10 cellular contexts compared by ENCODE assay signal in genomic region chr2:25912851-25913695, GRCh38. TPM values are rescaled to one million over a fixed set of nuclear protein-coding genes. Genes with fewer than 3 reads are reported as not detected.
DNase-seq lines count a peak whose midpoint lies in the region; ATAC-seq and TF ChIP-seq lines count a peak whose summit lies in the region.
"Had no signal": no experiment of that assay in that cellular context is flagged by ENCODE, and none has a peak within 500 bp of the region (broad histone marks: within the 10 kb centered on the region; RNA-seq: fewer than 3 reads in every experiment).

No MANE protein-coding gene starts in this region.

- TF ChIP-seq CTCF in A673 (conservative IDR thresholded peaks at IDR 0.05; ENCODE audit: low read depth, low read length) (no peak), HFFc6 (IDR thresholded peaks at IDR 0.05) (no peak), omental fat pad (IDR thresholded peaks at IDR 0.05) (no peak)

- no peak overlapping the region for H3K27ac Mint-ChIP-seq in HFFc6

- H3K9ac ChIP-seq in iPS-18a (ENCODE audit: low read length), result peak overlapping the region; percentile 34

- intact Hi-C loops in A673 (cut with micrococcal nuclease; ENCODE audit: unreplicated experiment), result no loop called here

- H3K36me3 Mint-ChIP-seq in HFFc6 (ENCODE audit: low read depth), result no peaks in the 10 kb centered on the region

- H3K9me3 ChIP-seq in A673 (ENCODE audit: low read depth, low read length, poor library complexity, severe bottlenecking) (no peaks in the 10 kb centered on the region), iPS-18a (ENCODE audit: control insufficient read depth, low read depth, low read length) (no peaks in the 10 kb centered on the region)
- H3K9me3 ChIP-seq: spleen had no signal

- H3K9me3 Mint-ChIP-seq in HFFc6, result no peaks in the 10 kb centered on the region

- H3K27ac ChIP-seq in A673 (ENCODE audit: low read depth, low read length, poor library complexity, severe bottlenecking) (peak overlapping the region; percentile 7), iPS-18a (ENCODE audit: low read length) (peak overlapping the region; percentile 74)
- H3K27ac ChIP-seq: spleen had no signal

- no TSS peak for BruUV-seq in A673 (replicated peaks; lab: Mats Ljungman, UMichigan)

- H3K4me3 Mint-ChIP-seq in HFFc6, result peak overlapping the region; percentile 59

- peaks cover 11% of the 10 kb centered on the region for H3K4me1 ChIP-seq in A673 (ENCODE audit: insufficient read depth, low read length, poor library complexity, severe bottlenecking)
- peaks cover 11% of the 10 kb centered on the region for H3K4me1 ChIP-seq in iPS-18a (ENCODE audit: control insufficient read depth, low read depth, low read length)

- POLR2A ChIA-PET in A673 (lab: Charles Lee; ENCODE audit: low non-redundant PET), result no interaction called here

- H3K27me3 ChIP-seq in A673 (replicated peaks; ENCODE audit: insufficient read depth, low read depth, low read length, poor library complexity) (no peaks in the 10 kb centered on the region), iPS-18a (ENCODE audit: control insufficient read depth, insufficient read depth, low read length) (no peaks in the 10 kb centered on the region)

- H3K4me1 Mint-ChIP-seq in HFFc6 (ENCODE audit: low read depth), result peaks cover 14% of the 10 kb centered on the region

- CTCF ChIA-PET in A673 (lab: Charles Lee), result no interaction called here

- no peak for ATAC-seq in omental fat pad (ENCODE audit: low FRiP score)
- ATAC-seq in GM19328 (IDR thresholded peaks at IDR 0.05; ENCODE audit: unreplicated experiment), result no peak

- H3K36me3 ChIP-seq in A673 (ENCODE audit: insufficient read depth, low read length, poor library complexity, severe bottlenecking), result no peaks in the 10 kb centered on the region
- no peaks in the 10 kb centered on the region for H3K36me3 ChIP-seq in iPS-18a (ENCODE audit: control insufficient read depth, low read depth, low read length)
- H3K36me3 ChIP-seq: spleen had no signal

- DNase-seq in A673 (ENCODE audit: low spot score), result peak; percentile 51
- DNase-seq in HFFc6, result peak; percentile 15
- peak; percentile 46 for DNase-seq in SW480 (ENCODE audit: low spot score)
- no peak for DNase-seq in omental fat pad (ENCODE audit: low spot score)
- DNase-seq in effector CD4-positive, alpha-beta T cell, result no peak
- no peak for DNase-seq in NCI-H446 (lab: John Stamatoyannopoulos, UW)
- DNase-seq: SHP77 treated with DMSO at 0.1 percent for 48 hours, spleen had no signal

- peaks cover 6% of the 10 kb centered on the region for H3K27me3 Mint-ChIP-seq in HFFc6 (ENCODE audit: insufficient read depth)

- H3K4me3 ChIP-seq in A673 (ENCODE audit: low read depth, low read length, poor library complexity, severe bottlenecking) (no peak overlapping the region), iPS-18a (ENCODE audit: low read length) (peak overlapping the region; percentile 54)
- H3K4me3 ChIP-seq: spleen had no signal

RNA-seq across cellular contexts. Expression of gene ASXL2, which starts 34.8 kb away (rescaled TPM):
- total RNA-seq in A673 (2021) (32.8 and 34.5 TPM in 2 replicates), omental fat pad (10 to 100 TPM; 15.4 to 19.7 (median 17.6) TPM)
- 10 to 100 TPM; 24.6 to 29.6 (median 26.6) TPM for total RNA-seq in HFFc6 (2021; fragmentation: NEBNext Ultra II Directional; extraction: Animal tissue kit (Norgen Biotek cat#: 25700))

Comparison
In these comparisons a context has a peak if more than half of its experiments do, and no peak if none do; other contexts are left out.
1. DNase-seq: peak in A673 (single experiment), HFFc6 (single experiment) and SW480 (single experiment); none in omental fat pad (single experiment), effector CD4-positive, alpha-beta T cell (single experiment) and NCI-H446 (0 of 2).